In genomic region chr12:21941522-21942376, GRCh38 we compare ENCODE assay signal across 1 cellular context.
TF ChIP-seq lines count a peak whose summit lies in the region.

No MANE protein-coding gene starts in this region.

TF ChIP-seq in IMR-90, 13 proteins besides CTCF, POLR2A, EP300 and RAD21 (continued from another document):
- no peak for TF ChIP-seq RCOR1 (IDR thresholded peaks at IDR 0.05; ENCODE audit: insufficient replicate concordance, low read length)
